ENCODE assay signal across 11 cellular contexts in genomic region chrX:17405225-17405969, GRCh38. TPM values are rescaled to one million over a fixed set of nuclear protein-coding genes. Genes with fewer than 3 reads are reported as not detected.
DNase-seq lines count a peak whose midpoint lies in the region; ATAC-seq and TF ChIP-seq lines count a peak whose summit lies in the region.
"Had no signal": no experiment of that assay in that cellular context is flagged by ENCODE, and none has a peak within 500 bp of the region (broad histone marks: within the 10 kb centered on the region; RNA-seq: fewer than 3 reads in every experiment).

No MANE protein-coding gene starts in this region.

- in situ Hi-C loops in brain microvascular endothelial cell (cut with HindIII; ENCODE audit: low pct_ligation_motif_present, low sequenced_read_pairs): no loop called here

- no peaks in the 10 kb centered on the region for H3K9me3 ChIP-seq in upper lobe of left lung

- H3K27me3 ChIP-seq in brain microvascular endothelial cell (replicated peaks) (no peaks in the 10 kb centered on the region), upper lobe of left lung (no peaks in the 10 kb centered on the region)

- ATAC-seq in HG02970 (IDR thresholded peaks at IDR 0.05; ENCODE audit: low FRiP score, unreplicated experiment) (no peak), GM19324 (IDR thresholded peaks at IDR 0.05; ENCODE audit: low FRiP score, unreplicated experiment) (no peak), upper lobe of left lung (ENCODE audit: low FRiP score in 2 of 2) (no peak)

- TF ChIP-seq CTCF in brain microvascular endothelial cell (IDR thresholded peaks at IDR 0.05; ENCODE audit: low read depth, low read length, missing control alignments): no peak
- TF ChIP-seq CTCF in upper lobe of left lung (IDR thresholded peaks at IDR 0.05): no peak

- no peak for TF ChIP-seq EP300 in upper lobe of left lung (IDR thresholded peaks at IDR 0.05)

- WGBS in upper lobe of left lung, 2 donors: 79 to 84% methylated on average over 3 to 5 of the region's 5 CpGs

- TF ChIP-seq POLR2A in upper lobe of left lung (IDR thresholded peaks at IDR 0.05): no peak

- H3K4me3 ChIP-seq in brain microvascular endothelial cell (ENCODE audit: low read depth, low read length) (no peak overlapping the region), upper lobe of left lung (no peak overlapping the region)

- no peaks in the 10 kb centered on the region for H3K4me1 ChIP-seq in upper lobe of left lung
- H3K4me1 ChIP-seq: parathyroid adenoma had no signal

- H3K27ac ChIP-seq in brain microvascular endothelial cell: no peak overlapping the region
- H3K27ac ChIP-seq in upper lobe of left lung: no peak overlapping the region
- H3K27ac ChIP-seq: parathyroid adenoma, WERI-Rb-1 had no signal

- DNase-seq in EH (ENCODE audit: low read depth) (peak; percentile 67), LoVo (ENCODE audit: low spot score) (peak; percentile 65), brain microvascular endothelial cell (peak; percentile 39), mucosa of gallbladder (ENCODE audit: low spot score) (peak; percentile 12), upper lobe of left lung (no peak)
- DNase-seq: GDM1, NCI-H1048, WERI-Rb-1 had no signal

- H3K36me3 ChIP-seq in brain microvascular endothelial cell (replicated peaks) (no peaks in the 10 kb centered on the region), upper lobe of left lung (no peaks in the 10 kb centered on the region)
- H3K36me3 ChIP-seq: WERI-Rb-1 had no signal

RNA-seq across cellular contexts. Expression of gene NHS, which starts 30.4 kb away (rescaled TPM):
- total RNA-seq in mucosa of gallbladder: 5.6 TPM
- 1 to 10 TPM in 5 of 6 donors, under 1 TPM in 1; 0.46 to 6.3 (median 2.4) TPM for total RNA-seq in upper lobe of left lung

Comparison
In these comparisons a context has a peak if more than half of its experiments do, and no peak if none do; other contexts are left out.
1. DNase-seq: peak in EH (single experiment), LoVo (single experiment), brain microvascular endothelial cell (single experiment) and mucosa of gallbladder (single experiment); none in upper lobe of left lung (0 of 2).